1 cellular context compared by ENCODE assay signal in genomic region chr13:24281188-24282008, GRCh38.
TF ChIP-seq lines count a peak whose summit lies in the region.

No MANE protein-coding gene starts in this region.

TF ChIP-seq in GM12878, 131 proteins besides CTCF, POLR2A, EP300 and RAD21:
- TF ChIP-seq BCL11A (IDR thresholded peaks at IDR 0.05; ENCODE audit: low read depth, low read length) = no peak
- TF ChIP-seq BHLHE40 (IDR thresholded peaks at IDR 0.05; ENCODE audit: borderline replicate concordance in 1 of 2, low read depth in 2 of 2, low read length in 1 of 2) = no peak
- no peak for TF ChIP-seq ZNF274 (IDR thresholded peaks at IDR 0.05; ENCODE audit: insufficient read depth, insufficient read length)
- TF ChIP-seq NR2C1 (IDR thresholded peaks at IDR 0.05) = no peak
- TF ChIP-seq SPI1 (IDR thresholded peaks at IDR 0.05; ENCODE audit: borderline replicate concordance, insufficient read depth, low read depth, low read length) = no peak
- no peak for TF ChIP-seq SMAD5 (IDR thresholded peaks at IDR 0.05; ENCODE audit: low read depth)
- no peak for TF ChIP-seq ZSCAN29 (IDR thresholded peaks at IDR 0.05)
- TF ChIP-seq USF2 (IDR thresholded peaks at IDR 0.05; ENCODE audit: borderline replicate concordance, low read depth, low read length) = no peak
- TF ChIP-seq ESRRA (IDR thresholded peaks at IDR 0.05; ENCODE audit: low read length) = no peak
- TF ChIP-seq POU2F2 (IDR thresholded peaks at IDR 0.05; ENCODE audit: borderline replicate concordance, low read depth, low read length) = no peak
- no peak for TF ChIP-seq EED (IDR thresholded peaks at IDR 0.05; ENCODE audit: low read depth)
- TF ChIP-seq ZNF384 (IDR thresholded peaks at IDR 0.05; ENCODE audit: borderline replicate concordance, low read depth, low read length) = no peak
- TF ChIP-seq BCLAF1 (IDR thresholded peaks at IDR 0.05) = no peak
- TF ChIP-seq TCF3 (IDR thresholded peaks at IDR 0.05; ENCODE audit: borderline replicate concordance, insufficient read depth, low read depth, low read length) = no peak
- TF ChIP-seq CHD1 (IDR thresholded peaks at IDR 0.05; ENCODE audit: low read depth, low read length) = no peak
- no peak for TF ChIP-seq ETV6 (conservative IDR thresholded peaks at IDR 0.05 in 1 of 2, IDR thresholded peaks at IDR 0.05 in 1 of 2; ENCODE audit: borderline replicate concordance in 1 of 2, low read depth in 1 of 2)
- no peak for TF ChIP-seq ZNF217 (IDR thresholded peaks at IDR 0.05)
